Comparison of ENCODE assay signal across 9 cellular contexts in the genomic region with DNA sequence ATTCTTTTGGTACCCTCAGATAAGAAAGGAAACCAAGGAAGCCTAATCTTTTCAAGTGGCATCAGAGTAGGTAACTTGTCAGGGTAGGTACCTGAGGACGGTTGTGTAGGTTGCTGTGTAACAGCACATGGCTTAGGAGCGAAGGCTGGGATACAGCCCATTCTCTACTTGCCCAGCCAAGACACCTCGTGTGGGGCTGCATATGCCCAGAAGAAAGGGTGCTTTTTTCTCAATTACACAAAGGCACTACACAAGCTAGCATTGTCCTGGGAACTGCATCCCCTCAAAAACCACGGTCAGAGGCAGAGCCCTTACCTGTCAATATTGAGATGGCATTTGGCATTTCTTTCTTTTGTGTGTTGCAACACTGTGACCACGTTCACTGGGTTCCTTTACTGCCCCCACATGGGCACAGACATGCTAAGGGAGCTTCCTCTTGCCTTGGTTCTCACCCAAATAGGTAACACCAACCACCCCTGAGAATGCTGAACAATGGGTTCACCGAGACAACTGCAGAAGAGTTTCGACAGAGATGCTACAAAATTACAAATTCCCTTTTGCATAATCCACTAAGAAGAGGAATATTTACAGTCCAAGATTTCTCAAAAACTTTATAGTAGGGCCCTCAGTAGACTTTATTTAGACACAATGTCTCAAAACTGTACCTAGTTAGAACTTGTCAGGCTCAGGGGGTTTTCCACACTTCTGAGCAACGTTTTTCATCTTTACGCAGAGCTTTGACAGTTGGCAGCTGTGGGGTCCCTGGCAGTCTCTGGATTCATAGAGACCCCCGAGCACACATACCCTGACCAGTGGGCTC. TPM values are rescaled to one million over a fixed set of nuclear protein-coding genes. Genes with fewer than 3 reads are reported as not detected.
DNase-seq lines count a peak whose midpoint lies in the region; ATAC-seq lines count a peak whose summit lies in the region.
"Had no signal": no experiment of that assay in that cellular context is flagged by ENCODE, and none has a peak within 500 bp of the region (broad histone marks: within the 10 kb centered on the region; RNA-seq: fewer than 3 reads in every experiment).

No MANE protein-coding gene starts in this region.

- H3K4me3 Mint-ChIP-seq in activated CD4-positive, alpha-beta T cell treated with anti-CD3 and anti-CD28 coated beads, Interleukin-2, amount 10 ng/mL, durations not matched to agents 24 days and 14 days, result peak overlapping the region; percentile 16
- peak overlapping the region; percentile 64 for H3K4me3 Mint-ChIP-seq in natural killer cell treated with Interleukin-12 subunit alpha and Interleukin-12 subunit beta and Interleukin-15 and Interleukin-18, amount 100 ng/mL, for 72 hours
- H3K4me3 Mint-ChIP-seq: neural crest cell had no signal

- ATAC-seq in GM21723 (IDR thresholded peaks at IDR 0.05; ENCODE audit: unreplicated experiment), result peak; percentile 87
- ATAC-seq in HG03575 (IDR thresholded peaks at IDR 0.05; ENCODE audit: extremely low read depth, insufficient number of reproducible peaks, low FRiP score, unreplicated experiment), result peak; percentile 79
- peak; percentile 60 to 91 for ATAC-seq in natural killer cell treated with Interleukin-12 subunit alpha and Interleukin-12 subunit beta and Interleukin-15 and Interleukin-18, amount 100 ng/mL, for 72 hours

- intact Hi-C loops in activated CD4-positive, alpha-beta T cell treated with anti-CD3 and anti-CD28 coated beads, Interleukin-2, amount 10 ng/mL, durations not matched to agents 24 days and 14 days (cut with micrococcal nuclease), result loop anchor here (10.0 kb wide), 1 partner anchor 1045 kb away; no protein-coding TSS in a partner anchor

- peak; percentile 65 for DNase-seq in activated CD4-positive, alpha-beta T cell treated with anti-CD3 and anti-CD28 coated beads, Interleukin-2, amount 10 ng/mL, durations not matched to agents 24 days and 14 days
- no peak for DNase-seq in activated CD4-positive, alpha-beta T cell treated with anti-CD3 and anti-CD28 coated beads for 1 hour
- DNase-seq in natural killer cell treated with Interleukin-12 subunit alpha and Interleukin-12 subunit beta and Interleukin-15 and Interleukin-18, amount 100 ng/mL, for 72 hours (ENCODE audit: low spot score), result no peak
- DNase-seq in DMS79 (lab: John Stamatoyannopoulos, UW), result no peak
- no peak for DNase-seq in nucleus accumbens (lab: John Stamatoyannopoulos, UW)
- no peak for DNase-seq in cortex of kidney (lab: John Stamatoyannopoulos, UW)

- peak overlapping the region; percentile 70 for H3K27ac Mint-ChIP-seq in activated CD4-positive, alpha-beta T cell treated with anti-CD3 and anti-CD28 coated beads, Interleukin-2, amount 10 ng/mL, durations not matched to agents 24 days and 14 days
- H3K27ac Mint-ChIP-seq in natural killer cell treated with Interleukin-12 subunit alpha and Interleukin-12 subunit beta and Interleukin-15 and Interleukin-18, amount 100 ng/mL, for 72 hours, result peak overlapping the region; percentile 40 to 82

- peaks cover 10% of the 10 kb centered on the region for H3K9me3 Mint-ChIP-seq in activated CD4-positive, alpha-beta T cell treated with anti-CD3 and anti-CD28 coated beads, Interleukin-2, amount 10 ng/mL, durations not matched to agents 24 days and 14 days
- no peaks in the 10 kb centered on the region for H3K9me3 Mint-ChIP-seq in natural killer cell treated with Interleukin-12 subunit alpha and Interleukin-12 subunit beta and Interleukin-15 and Interleukin-18, amount 100 ng/mL, for 72 hours
- H3K9me3 Mint-ChIP-seq: neural crest cell had no signal

- H3K4me1 Mint-ChIP-seq in activated CD4-positive, alpha-beta T cell treated with anti-CD3 and anti-CD28 coated beads, Interleukin-2, amount 10 ng/mL, durations not matched to agents 24 days and 14 days, result peaks cover 20% of the 10 kb centered on the region
- peaks cover 12 to 25% of the 10 kb centered on the region in 2 donors for H3K4me1 Mint-ChIP-seq in natural killer cell treated with Interleukin-12 subunit alpha and Interleukin-12 subunit beta and Interleukin-15 and Interleukin-18, amount 100 ng/mL, for 72 hours (ENCODE audit: low read depth in 2 of 2)
- H3K4me1 Mint-ChIP-seq: neural crest cell had no signal

- peaks cover 6% of the 10 kb centered on the region for H3K36me3 Mint-ChIP-seq in activated CD4-positive, alpha-beta T cell treated with anti-CD3 and anti-CD28 coated beads, Interleukin-2, amount 10 ng/mL, durations not matched to agents 24 days and 14 days (ENCODE audit: low read depth)
- H3K36me3 Mint-ChIP-seq in natural killer cell treated with Interleukin-12 subunit alpha and Interleukin-12 subunit beta and Interleukin-15 and Interleukin-18, amount 100 ng/mL, for 72 hours, result no peaks in the 10 kb centered on the region

- peaks cover 6% of the 10 kb centered on the region for H3K27me3 Mint-ChIP-seq in activated CD4-positive, alpha-beta T cell treated with anti-CD3 and anti-CD28 coated beads, Interleukin-2, amount 10 ng/mL, durations not matched to agents 24 days and 14 days
- peaks cover 4 to 11% of the 10 kb centered on the region in 2 donors for H3K27me3 Mint-ChIP-seq in natural killer cell treated with Interleukin-12 subunit alpha and Interleukin-12 subunit beta and Interleukin-15 and Interleukin-18, amount 100 ng/mL, for 72 hours

RNA-seq across cellular contexts. Expression of a gene that starts 35.8 kb away (rescaled TPM):
- total RNA-seq in activated CD4-positive, alpha-beta T cell treated with anti-CD3 and anti-CD28 coated beads, Interleukin-2, amount 10 ng/mL, durations not matched to agents 24 days and 14 days, result 18.9 and 20.9 TPM in 2 replicates
- 1 to 10 TPM in 1 of 2 donors, under 1 TPM in 1; 0.45 to 4.5 TPM for total RNA-seq in natural killer cell treated with Interleukin-12 subunit alpha and Interleukin-12 subunit beta and Interleukin-15 and Interleukin-18, amount 100 ng/mL, for 72 hours
- total RNA-seq: neural crest cell had no signal
